Comparison of ENCODE assay signal across 8 cellular contexts in genomic region chr1:209827384-209828261, GRCh38. TPM values are rescaled to one million over a fixed set of nuclear protein-coding genes. Genes with fewer than 3 reads are reported as not detected.
DNase-seq lines count a peak whose midpoint lies in the region; ATAC-seq and TF ChIP-seq lines count a peak whose summit lies in the region.

TSS of gene UTP25 (plus strand) at chr1:209827972. CDS start at chr1:209828064, 92 bp downstream.

- TF ChIP-seq CTCF in OCI-LY3 (IDR thresholded peaks at IDR 0.05; ENCODE audit: low read depth, low read length) (peak; percentile 73), epithelial cell of esophagus (IDR thresholded peaks at IDR 0.05; ENCODE audit: insufficient read depth, low read depth, low read length, missing control alignments) (peak; percentile 83)

- H3K9ac ChIP-seq in OCI-LY3 (ENCODE audit: low read length): peak within 1 kb of the TSS; percentile 90

- peaks cover 21% of the 10 kb centered on the region for H3K79me2 ChIP-seq in OCI-LY3 (ENCODE audit: low read length)

- H3K27me3 ChIP-seq in OCI-LY3 (ENCODE audit: low read depth, low read length) (no peaks in the 10 kb centered on the region), mononuclear cell (ENCODE audit: insufficient read depth, low read length) (peaks cover 5% of the 10 kb centered on the region)

- peak within 1 kb of the TSS; percentile 51 for H3K27ac ChIP-seq in OCI-LY3 (ENCODE audit: low read length)

- H3K4me3 ChIP-seq in OCI-LY3 (ENCODE audit: low read length) (peak within 1 kb of the TSS; percentile 93), epithelial cell of esophagus (ENCODE audit: low read length) (peak within 1 kb of the TSS; percentile 97), mononuclear cell (ENCODE audit: low read length) (peak within 1 kb of the TSS; percentile 64)

- peak; percentile 93 for ATAC-seq in GM21526 (IDR thresholded peaks at IDR 0.05; ENCODE audit: low FRiP score, unreplicated experiment)

- no peaks in the 10 kb centered on the region for H4K20me1 ChIP-seq in OCI-LY3 (ENCODE audit: insufficient read depth, low read length)

- peaks cover 23% of the 10 kb centered on the region for H3K4me1 ChIP-seq in OCI-LY3 (ENCODE audit: low read length)
- H3K4me1 ChIP-seq in mononuclear cell (ENCODE audit: insufficient read depth, low read length): peaks cover 16% of the 10 kb centered on the region

- peak within 1 kb of the TSS; percentile 75 for H3K4me2 ChIP-seq in OCI-LY3 (ENCODE audit: low read length)

- peaks cover 17% of the 10 kb centered on the region for H3K36me3 ChIP-seq in OCI-LY3 (replicated peaks; ENCODE audit: low read depth, low read length)

- peak; percentile 94 for DNase-seq in DMS114 treated with DMSO at 0.1 percent for 48 hours (lab: John Stamatoyannopoulos, UW; ENCODE audit: unreplicated experiment)
- DNase-seq in HuH-7.5 (ENCODE audit: low spot score): peak; percentile 28
- DNase-seq in activated CD8-positive, alpha-beta memory T cell treated with anti-CD3 and anti-CD28 coated beads, Interleukin-2, amount 50 U/mL, for 48 hours: peak; percentile 91
- peak; percentile 97 for DNase-seq in epithelial cell of esophagus (ENCODE audit: low read depth)
- peak; percentile 72 to 86 for DNase-seq in stimulated activated CD8-positive, alpha-beta memory T cell treated with anti-CD3 and anti-CD28 coated beads, Interleukin-4, amount 100 ng/mL, for 1 hour (ENCODE audit: low read depth in 2 of 2, low spot score in 1 of 2)

- H2AFZ ChIP-seq in OCI-LY3 (ENCODE audit: low read depth, low read length): peak within 1 kb of the TSS; percentile 85

- H3K9me3 ChIP-seq in OCI-LY3 (ENCODE audit: insufficient read depth, low read length) (no peaks in the 10 kb centered on the region), mononuclear cell (ENCODE audit: low read depth, low read length) (no peaks in the 10 kb centered on the region)

RNA-seq across cellular contexts. Expression of gene UTP25, which starts in this region (rescaled TPM):
- total RNA-seq in mononuclear cell: 9.3 TPM

Comparison
In these comparisons a context has a peak if more than half of its experiments do, and no peak if none do; other contexts are left out.
1. Peak in every context shown above with its lines: DNase-seq, ATAC-seq, H3K4me3 ChIP-seq and H3K27ac ChIP-seq.
2. DNase-seq: peak in every context shown above with its lines; median percentile 97 in epithelial cell of esophagus; 94 in DMS114 treated with DMSO at 0.1 percent for 48 hours; 91 in activated CD8-positive, alpha-beta memory T cell treated with anti-CD3 and anti-CD28 coated beads, Interleukin-2, amount 50 U/mL, for 48 hours; 79 in stimulated activated CD8-positive, alpha-beta memory T cell treated with anti-CD3 and anti-CD28 coated beads, Interleukin-4, amount 100 ng/mL, for 1 hour; 28 in HuH-7.5.